Comparison of ENCODE assay signal across 8 cellular contexts in the genomic region with DNA sequence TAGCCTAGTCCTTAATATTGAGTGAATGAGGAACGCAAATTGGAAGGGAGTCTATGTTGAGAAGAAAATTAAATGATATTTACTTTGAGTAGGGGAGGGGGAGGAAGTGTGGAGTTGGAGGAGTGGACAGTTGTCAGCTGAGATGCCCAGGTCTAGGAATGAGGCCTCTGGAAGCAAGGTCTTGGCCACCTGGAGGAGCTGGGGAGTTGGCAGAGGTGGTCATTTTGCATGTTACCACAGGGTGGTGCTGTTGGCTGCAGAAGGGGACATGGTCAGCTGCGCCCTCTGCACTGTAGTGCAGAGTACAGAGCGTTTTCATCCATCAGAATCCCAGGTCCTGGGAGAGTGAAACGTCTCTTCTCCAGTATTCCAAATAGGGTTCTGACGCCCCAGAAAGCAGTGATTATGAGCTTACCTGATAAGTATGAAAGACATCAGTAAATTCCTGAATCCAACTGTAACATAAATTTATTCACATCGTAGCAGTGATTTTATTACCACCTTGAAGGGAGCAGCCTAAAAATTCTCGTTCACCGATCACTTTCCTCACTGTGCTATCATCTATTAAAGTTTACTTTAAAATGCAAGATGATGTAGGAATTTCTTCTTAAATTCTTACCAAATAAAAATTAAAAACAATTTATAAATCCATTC. TPM values are rescaled to one million over a fixed set of nuclear protein-coding genes. Genes with fewer than 3 reads are reported as not detected.
A peak's percentile ranks its signal among the peaks of the same experiment; 100 is the strongest.
DNase-seq lines count a peak whose midpoint lies in the region; ATAC-seq and TF ChIP-seq lines count a peak whose summit lies in the region.

No MANE protein-coding gene starts in this region.

- H3K36me3 ChIP-seq in HEK293 (ENCODE audit: control insufficient read depth in 2 of 2, insufficient read depth in 1 of 2, low read length in 2 of 2) (peaks cover 57 to 73% of the 10 kb centered on the region in 2 experiments), ovary (no peaks in the 10 kb centered on the region)

- ATAC-seq in activated T-helper 17 cell treated with anti-CD3 and anti-CD28 coated beads, Interleukin-2, amount 50 U/mL, for 72 hours (replicated peaks) = peak; percentile 59
- no peak for ATAC-seq in HG02885 (IDR thresholded peaks at IDR 0.05; ENCODE audit: poor library complexity, unreplicated experiment)

- H3K4me3 Mint-ChIP-seq in activated T-helper 17 cell treated with anti-CD3 and anti-CD28 coated beads, Interleukin-2, amount 50 U/mL, for 72 hours = no peak overlapping the region

- no peak overlapping the region for H3K4me3 ChIP-seq in HEK293 (ENCODE audit: low read depth, low read length)
- H3K4me3 ChIP-seq in ovary = no peak overlapping the region

- no peak for TF ChIP-seq EP300 in ovary (IDR thresholded peaks at IDR 0.05)

- H3K4me1 Mint-ChIP-seq in activated T-helper 17 cell treated with anti-CD3 and anti-CD28 coated beads, Interleukin-2, amount 50 U/mL, for 72 hours = no peaks in the 10 kb centered on the region

- H3K27me3 ChIP-seq in ovary = no peaks in the 10 kb centered on the region

- peak overlapping the region; percentile 51 for H3K27ac Mint-ChIP-seq in activated T-helper 17 cell treated with anti-CD3 and anti-CD28 coated beads, Interleukin-2, amount 50 U/mL, for 72 hours

- POLR2A ChIA-PET in HEK293 (lab: Yijun Ruan, JAX) = interaction anchor here (0.6 to 1.5 kb wide), 6 partner anchors 12 to 375 kb away, joined by 3 to 6 read pairs (median 3); partner anchors contain the start of gene PARK7

- no peaks in the 10 kb centered on the region for H3K4me1 ChIP-seq in HEK293 (ENCODE audit: control insufficient read depth, insufficient read depth, low read length)
- H3K4me1 ChIP-seq in ovary (ENCODE audit: insufficient read depth) = no peaks in the 10 kb centered on the region

- CTCF ChIA-PET in HEK293 (lab: Yijun Ruan, JAX) = interaction anchor here (0.6 to 6.1 kb wide), 66 partner anchors 9 to 1029 kb away, joined by 3 to 81 read pairs (median 4); partner anchors contain the start of gene SLC45A1

- peaks cover 99% of the 10 kb centered on the region for H3K36me3 Mint-ChIP-seq in activated T-helper 17 cell treated with anti-CD3 and anti-CD28 coated beads, Interleukin-2, amount 50 U/mL, for 72 hours (ENCODE audit: low read depth)

- no peaks in the 10 kb centered on the region for H3K27me3 Mint-ChIP-seq in activated T-helper 17 cell treated with anti-CD3 and anti-CD28 coated beads, Interleukin-2, amount 50 U/mL, for 72 hours

- 45 to 59% (median 50%) methylated on average over 8 of the region's 8 CpGs for WGBS in ovary, 3 donors

- peak; percentile 99 for TF ChIP-seq CTCF in HEK293 (tag by site-specific recombination; IDR thresholded peaks at IDR 0.05)
- TF ChIP-seq CTCF in ovary (IDR thresholded peaks at IDR 0.05) = peak; percentile 83 to 90 (median 88)

- H3K27ac ChIP-seq in HEK293 (ENCODE audit: extremely low read depth, low read depth, low read length) (no peak overlapping the region), ovary (no peak overlapping the region)

- no peak for TF ChIP-seq POLR2A in ovary (IDR thresholded peaks at IDR 0.05)

- no peaks in the 10 kb centered on the region for H3K9me3 Mint-ChIP-seq in activated T-helper 17 cell treated with anti-CD3 and anti-CD28 coated beads, Interleukin-2, amount 50 U/mL, for 72 hours

- H3K9me3 ChIP-seq in HEK293 (ENCODE audit: control insufficient read depth, insufficient read depth, low read depth, low read length) = no peaks in the 10 kb centered on the region
- H3K9me3 ChIP-seq in ovary = no peaks in the 10 kb centered on the region

- intact Hi-C loops in ovary (cut with DNase I) = no loop called here

- DNase-seq in COLO829 (ENCODE audit: low spot score) = peak; percentile 71
- DNase-seq in NCI-H82 treated with DMSO at 0.1 percent for 48 hours (lab: John Stamatoyannopoulos, UW; ENCODE audit: unreplicated experiment) = peak; percentile 51
- DNase-seq in globus pallidus (ENCODE audit: low spot score) = peak; percentile 60
- DNase-seq in ovary = peak; percentile 72 to 83 (median 80)
- DNase-seq in NCI-H1048 (lab: John Stamatoyannopoulos, UW) = no peak

TF ChIP-seq in HEK293, 187 proteins besides CTCF, POLR2A, EP300 and RAD21 (continues in another document):
- TF ChIP-seq ZBTB10 (tag by site-specific recombination; IDR thresholded peaks at IDR 0.05) (no peak), ZBTB48 (tag by site-specific recombination; IDR thresholded peaks at IDR 0.05) (no peak), ZNF350 (tag by site-specific recombination; IDR thresholded peaks at IDR 0.05) (no peak), KLF17 (tag by site-specific recombination; IDR thresholded peaks at IDR 0.05) (no peak), ZNF449 (tag by site-specific recombination; IDR thresholded peaks at IDR 0.05) (no peak), ZNF16 (tag by site-specific recombination; IDR thresholded peaks at IDR 0.05; ENCODE audit: low read depth) (no peak)
- TF ChIP-seq, protein P1, sequence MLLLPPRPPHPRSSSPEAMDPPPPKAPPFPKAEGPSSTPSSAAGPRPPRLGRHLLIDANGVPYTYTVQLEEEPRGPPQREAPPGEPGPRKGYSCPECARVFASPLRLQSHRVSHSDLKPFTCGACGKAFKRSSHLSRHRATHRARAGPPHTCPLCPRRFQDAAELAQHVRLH (tag by site-specific recombination; IDR thresholded peaks at IDR 0.05) = no peak
- TF ChIP-seq, protein P2, sequence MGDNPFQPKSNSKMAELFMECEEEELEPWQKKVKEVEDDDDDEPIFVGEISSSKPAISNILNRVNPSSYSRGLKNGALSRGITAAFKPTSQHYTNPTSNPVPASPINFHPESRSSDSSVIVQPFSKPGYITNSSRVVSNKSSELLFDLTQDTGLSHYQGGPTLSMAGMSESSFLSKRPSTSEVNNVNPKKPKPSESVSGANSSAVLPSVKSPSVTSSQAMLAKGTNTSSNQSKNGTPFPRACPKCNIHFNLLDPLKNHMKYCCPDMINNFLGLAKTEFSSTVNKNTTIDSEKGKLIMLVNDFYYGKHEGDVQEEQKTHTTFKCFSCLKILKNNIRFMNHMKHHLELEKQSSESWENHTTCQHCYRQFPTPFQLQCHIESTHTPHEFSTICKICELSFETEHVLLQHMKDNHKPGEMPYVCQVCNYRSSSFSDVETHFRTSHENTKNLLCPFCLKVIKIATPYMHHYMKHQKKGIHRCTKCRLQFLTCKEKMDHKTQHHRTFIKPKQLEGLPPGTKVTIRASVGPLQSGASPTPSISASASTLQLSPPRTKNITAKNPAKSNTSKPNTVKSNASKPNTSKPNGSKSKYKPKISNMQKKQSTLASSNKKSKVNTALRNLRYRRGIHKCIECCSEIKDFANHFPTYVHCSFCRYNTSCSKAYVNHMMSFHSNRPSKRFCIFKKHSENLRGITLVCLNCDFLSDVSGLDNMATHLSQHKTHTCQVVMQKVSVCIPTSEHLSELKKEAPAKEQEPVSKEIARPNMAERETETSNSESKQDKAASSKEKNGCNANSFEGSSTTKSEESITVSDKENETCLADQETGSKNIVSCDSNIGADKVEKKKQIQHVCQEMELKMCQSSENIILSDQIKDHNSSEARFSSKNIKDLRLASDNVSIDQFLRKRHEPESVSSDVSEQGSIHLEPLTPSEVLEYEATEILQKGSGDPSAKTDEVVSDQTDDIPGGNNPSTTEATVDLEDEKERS (tag by site-specific recombination; IDR thresholded peaks at IDR 0.05) = no peak

RNA-seq across cellular contexts. Expression of gene PARK7, which starts 13.8 kb away (rescaled TPM):
- total RNA-seq in activated T-helper 17 cell treated with anti-CD3 and anti-CD28 coated beads, Interleukin-2, amount 50 U/mL, for 72 hours = 100 to 1,000 TPM; 262 to 416 TPM
- 100 to 1,000 TPM; 159 to 266 (median 248) TPM for total RNA-seq in ovary
- polyA plus RNA-seq in ovary = 100 to 1,000 TPM; 241 to 438 TPM

RNA-seq across cellular contexts. Expression of gene TNFRSF9, which starts 34.7 kb away (rescaled TPM):
- 10 to 100 TPM; 22.2 to 40.8 TPM for total RNA-seq in activated T-helper 17 cell treated with anti-CD3 and anti-CD28 coated beads, Interleukin-2, amount 50 U/mL, for 72 hours
- under 1 TPM in 1 of 7 donors, not detected in 6; 0.08 TPM for total RNA-seq in ovary
- polyA plus RNA-seq in ovary = under 1 TPM; 0.05 to 0.10 TPM

RNA-seq across cellular contexts. Expression of gene ERRFI1, which starts 50.8 kb away (rescaled TPM):
- total RNA-seq in activated T-helper 17 cell treated with anti-CD3 and anti-CD28 coated beads, Interleukin-2, amount 50 U/mL, for 72 hours = 1 to 10 TPM; 1.8 to 3.1 TPM
- 100 to 1,000 TPM in 5 of 7 donors, 10 to 100 TPM in 2; 61.3 to 256 (median 110) TPM for total RNA-seq in ovary
- 10 to 100 TPM; 72.2 to 94.1 TPM for polyA plus RNA-seq in ovary

Comparison
In these comparisons a context has a peak if more than half of its experiments do, and no peak if none do; other contexts are left out.
1. RNA of gene TNFRSF9, which starts 34.7 kb away (total RNA-seq): 22.2 to 40.8 TPM in activated T-helper 17 cell treated with anti-CD3 and anti-CD28 coated beads, Interleukin-2, amount 50 U/mL, for 72 hours; 0.08 TPM in ovary; every median in the first group is over 10 times any median in the second.
2. RNA of gene ERRFI1, which starts 50.8 kb away (total RNA-seq): 61.3 to 256 TPM in ovary; 1.8 to 3.1 TPM in activated T-helper 17 cell treated with anti-CD3 and anti-CD28 coated beads, Interleukin-2, amount 50 U/mL, for 72 hours; every median in the first group is over 10 times any median in the second.